Comparison of ENCODE assay signal across 1 cellular context in genomic region chr12:32446306-32447119, GRCh38.
TF ChIP-seq lines count a peak whose summit lies in the region.

No MANE protein-coding gene starts in this region.

TF ChIP-seq in K562, 482 proteins besides CTCF, POLR2A, EP300 and RAD21 (continued from another document):
- TF ChIP-seq, protein P1, sequence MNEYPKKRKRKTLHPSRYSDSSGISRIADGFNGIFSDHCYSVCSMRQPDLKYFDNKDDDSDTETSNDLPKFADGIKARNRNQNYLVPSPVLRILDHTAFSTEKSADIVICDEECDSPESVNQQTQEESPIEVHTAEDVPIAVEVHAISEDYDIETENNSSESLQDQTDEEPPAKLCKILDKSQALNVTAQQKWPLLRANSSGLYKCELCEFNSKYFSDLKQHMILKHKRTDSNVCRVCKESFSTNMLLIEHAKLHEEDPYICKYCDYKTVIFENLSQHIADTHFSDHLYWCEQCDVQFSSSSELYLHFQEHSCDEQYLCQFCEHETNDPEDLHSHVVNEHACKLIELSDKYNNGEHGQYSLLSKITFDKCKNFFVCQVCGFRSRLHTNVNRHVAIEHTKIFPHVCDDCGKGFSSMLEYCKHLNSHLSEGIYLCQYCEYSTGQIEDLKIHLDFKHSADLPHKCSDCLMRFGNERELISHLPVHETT (CRISPR knock-in tag; conservative IDR thresholded peaks at IDR 0.05 in 1 of 2, IDR thresholded peaks at IDR 0.05 in 1 of 2): no peak
- TF ChIP-seq KLF13 (tag; IDR thresholded peaks at IDR 0.05; ENCODE audit: borderline replicate concordance, low read depth): no peak
- no peak for TF ChIP-seq ZNF76 (CRISPR knock-in tag; IDR thresholded peaks at IDR 0.05; ENCODE audit: borderline replicate concordance)
- TF ChIP-seq, protein P2, sequence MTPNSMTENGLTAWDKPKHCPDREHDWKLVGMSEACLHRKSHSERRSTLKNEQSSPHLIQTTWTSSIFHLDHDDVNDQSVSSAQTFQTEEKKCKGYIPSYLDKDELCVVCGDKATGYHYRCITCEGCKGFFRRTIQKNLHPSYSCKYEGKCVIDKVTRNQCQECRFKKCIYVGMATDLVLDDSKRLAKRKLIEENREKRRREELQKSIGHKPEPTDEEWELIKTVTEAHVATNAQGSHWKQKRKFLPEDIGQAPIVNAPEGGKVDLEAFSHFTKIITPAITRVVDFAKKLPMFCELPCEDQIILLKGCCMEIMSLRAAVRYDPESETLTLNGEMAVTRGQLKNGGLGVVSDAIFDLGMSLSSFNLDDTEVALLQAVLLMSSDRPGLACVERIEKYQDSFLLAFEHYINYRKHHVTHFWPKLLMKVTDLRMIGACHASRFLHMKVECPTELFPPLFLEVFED (CRISPR knock-in tag; conservative IDR thresholded peaks at IDR 0.05): no peak
- peak in 1 of 2 experiments; percentile 86; a peak in 3 of 4 replicates for TF ChIP-seq FOXA3 (CRISPR knock-in tag; conservative IDR thresholded peaks at IDR 0.05 in 1 of 2, IDR thresholded peaks at IDR 0.05 in 1 of 2)
